20 cellular contexts compared by ENCODE assay signal in the genomic region with DNA sequence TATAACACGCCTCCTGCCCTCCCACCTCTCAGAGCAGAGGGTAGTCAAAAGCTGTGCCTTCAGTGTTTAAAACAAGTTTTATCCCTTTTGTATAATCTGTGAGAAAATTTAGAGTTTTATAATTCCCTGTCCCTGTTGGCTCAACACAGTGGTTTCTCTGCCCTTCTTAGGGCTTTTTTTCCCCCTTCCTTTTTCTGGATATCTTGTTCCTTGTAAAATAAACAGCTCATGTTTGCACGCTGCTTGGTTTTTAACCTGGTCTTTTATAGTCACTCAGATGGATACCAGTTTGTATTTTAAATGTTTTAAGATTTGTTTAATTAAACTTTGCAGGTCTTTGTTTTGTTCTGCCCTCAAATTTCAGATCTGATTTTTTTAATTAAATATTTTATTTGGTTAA.
"Had no signal": no experiment of that assay in that cellular context is flagged by ENCODE, and none has a peak within 500 bp of the region (broad histone marks: within the 10 kb centered on the region; RNA-seq: fewer than 3 reads in every experiment).

No MANE protein-coding gene starts in this region.

- H3K27ac ChIP-seq: dorsolateral prefrontal cortex, left ventricle myocardium inferior, WERI-Rb-1 had no signal

- H3K4me1 ChIP-seq: left ventricle myocardium inferior had no signal

- DNase-seq: activated CD4-positive, alpha-beta memory T cell treated with anti-CD3 and anti-CD28 coated beads, Interleukin-2, amount 10 ng/mL, durations not matched to agents 7 days and 5 days; activated CD4-positive, alpha-beta T cell treated with anti-CD3 and anti-CD28 coated beads for 36 hours; activated gamma-delta T cell treated with Interleukin-2 at 50 U/mL for 16 hours; activated naive CD8-positive, alpha-beta T cell treated with anti-CD3 and anti-CD28 coated beads, Interleukin-2, amount 10 ng/mL, durations not matched to agents 7 days and 5 days; activated T-cell treated with anti-CD3 and anti-CD28 coated beads, Interleukin-2, amount 50 U/mL, for 48 hours; aorta; dorsolateral prefrontal cortex; foreskin fibroblast; glutamatergic neuron; left ventricle myocardium inferior; posterior cingulate gyrus; right cardiac atrium; substantia nigra; WERI-Rb-1 had no signal

- H3K36me3 ChIP-seq: left ventricle myocardium inferior, WERI-Rb-1 had no signal

- H3K4me2 ChIP-seq: smooth muscle cell had no signal

- H3K9me3 ChIP-seq: left ventricle myocardium inferior had no signal

- FAIRE-seq: bronchial epithelial cell, endometrium, urothelium cell line had no signal

- H3K27me3 ChIP-seq: dorsolateral prefrontal cortex had no signal

- H3K4me3 ChIP-seq: dorsolateral prefrontal cortex, left ventricle myocardium inferior, smooth muscle cell had no signal

- ATAC-seq: activated CD4-positive, alpha-beta T cell treated with anti-CD3 and anti-CD28 coated beads for 36 hours; esophagus mucosa; right cardiac atrium; stimulated activated effector memory CD8-positive, alpha-beta T cell treated with anti-CD3 and anti-CD28 coated beads, Interleukin-12 subunit alpha, Interleukin-12 subunit beta, amount 100 ng/mL, for 72 hours had no signal
